In the genomic region with DNA sequence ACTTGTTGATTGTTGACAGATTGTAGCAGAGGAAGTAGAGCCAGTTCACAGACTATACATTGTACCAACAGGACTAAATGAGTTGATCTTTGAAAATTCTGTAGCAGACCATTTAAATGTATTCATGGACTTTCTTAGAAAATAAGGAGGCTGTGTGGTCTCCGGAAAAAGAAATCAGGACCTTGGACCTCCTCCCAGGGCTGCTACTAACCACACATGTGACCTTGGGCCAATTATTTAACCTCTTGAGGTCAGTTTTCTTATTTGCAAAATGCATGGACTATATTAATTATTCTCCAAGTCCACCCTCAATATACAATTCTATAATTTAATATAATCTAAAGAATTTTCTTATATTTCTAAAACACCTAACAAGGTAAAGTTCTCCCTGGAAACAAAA, we compare ENCODE assay signal across 31 cellular contexts.
DNase-seq lines count a peak whose midpoint lies in the region; ATAC-seq, FAIRE-seq and TF ChIP-seq lines count a peak whose summit lies in the region.
"Had no signal": no experiment of that assay in that cellular context is flagged by ENCODE, and none has a peak within 500 bp of the region (broad histone marks: within the 10 kb centered on the region; RNA-seq: fewer than 3 reads in every experiment).

No MANE protein-coding gene starts in this region.

- no peaks in the 10 kb centered on the region for H3K9me3 ChIP-seq in liver (ENCODE audit: control insufficient read depth in 4 of 4, low read length in 3 of 4)
- no peaks in the 10 kb centered on the region for H3K9me3 ChIP-seq in HepG2 (ENCODE audit: low read length)
- no peaks in the 10 kb centered on the region for H3K9me3 ChIP-seq in colonic mucosa
- H3K9me3 ChIP-seq: A549; BE2C; BLaER1; BLaER1 treated with 17β-estradiol and CSF1 and Interleukin-3, amounts not matched to agents 10 nM and 100 nM; Caco-2 had no signal

- no peak overlapping the region for H3K4me2 ChIP-seq in HepG2 (ENCODE audit: low read depth, low read length)
- H3K4me2 ChIP-seq: A549; BLaER1; BLaER1 treated with 17β-estradiol and CSF1 and Interleukin-3, amounts not matched to agents 10 nM and 100 nM had no signal

- H2AFZ ChIP-seq in HepG2 (ENCODE audit: low read length) = no peak overlapping the region

- TF ChIP-seq CTCF in liver (IDR thresholded peaks at IDR 0.05; ENCODE audit: low read depth, low read length, missing input control) (no peak), HepG2 (CRISPR knock-in tag; IDR thresholded peaks at IDR 0.05) (no peak), colonic mucosa (IDR thresholded peaks at IDR 0.05) (no peak)

- intact Hi-C loops in HepG2 (cut with micrococcal nuclease; ENCODE audit: unreplicated experiment) = no loop called here
- intact Hi-C loops in colonic mucosa (cut with DNase I) = no loop called here

- 47% methylated on average over 1 of the region's 1 CpG for WGBS in liver
- 7% methylated on average over 1 of the region's 1 CpG for WGBS in HepG2 (ENCODE audit: low lambda C conversion rate)

- DNase-seq in HepG2 (ENCODE audit: low spot score) = no peak
- no peak for DNase-seq in colonic mucosa
- DNase-seq: 8988T; ACHN; AML-193; BE2C; C1 segment of cervical spinal cord; Caco-2; Calu3; CD4-positive, alpha-beta memory T cell; CD4-positive, alpha-beta T cell; CD4-positive, CD25-positive, alpha-beta regulatory T cell; CD8-positive, alpha-beta memory T cell; CD8-positive, alpha-beta T cell; COR-L47; DMS 273 treated with DMSO at 0.1 percent for 48 hours; DMS153; DMS53; DMS79; DMS79 treated with DMSO at 0.1 percent for 48 hours; DND-41; EL had no signal

- TF ChIP-seq POLR2A in HepG2 (IDR thresholded peaks at IDR 0.05; ENCODE audit: insufficient read depth in 1 of 2, low read depth in 2 of 2, low read length in 2 of 2) = no peak

- in situ Hi-C loops in HepG2 (cut with HindIII; ENCODE audit: extremely low pct_ligation_motif_present, low pct_unique_long_range_greater_than_20kb) = no loop called here

- H4K20me1 ChIP-seq in HepG2 (ENCODE audit: insufficient read depth, low read length) = no peaks in the 10 kb centered on the region
- H4K20me1 ChIP-seq: BLaER1; BLaER1 treated with 17β-estradiol and CSF1 and Interleukin-3, amounts not matched to agents 10 nM and 100 nM had no signal

- CTCF ChIA-PET in HepG2 (lab: Yijun Ruan, JAX; ENCODE audit: low intra/inter-chr PET ratio, low total read pairs) = no interaction called here

- no peak for FAIRE-seq in HepG2 (lab: Jason Lieb, UNC)
- FAIRE-seq: A204.1, D721Med had no signal

- H3K9ac ChIP-seq in liver (ENCODE audit: low read depth in 1 of 2, low read length in 2 of 2) (no peak overlapping the region), HepG2 (ENCODE audit: insufficient read depth, low read depth, low read length) (no peak overlapping the region), colonic mucosa (ENCODE audit: low read depth in 2 of 2, low read length in 2 of 2) (no peak overlapping the region)
- H3K9ac ChIP-seq: BLaER1; BLaER1 treated with 17β-estradiol and CSF1 and Interleukin-3, amounts not matched to agents 10 nM and 100 nM had no signal

- H3K36me3 ChIP-seq in liver (ENCODE audit: control insufficient read depth in 4 of 4, insufficient read depth in 3 of 4, low read depth in 1 of 4, low read length in 3 of 4) (no peaks in the 10 kb centered on the region), HepG2 (replicated peaks in 1 of 2; ENCODE audit: control insufficient read depth in 1 of 2, insufficient read depth in 2 of 2, low read length in 2 of 2) (no peaks in the 10 kb centered on the region), colonic mucosa (no peaks in the 10 kb centered on the region)
- H3K36me3 ChIP-seq: BE2C; BLaER1; BLaER1 treated with 17β-estradiol and CSF1 and Interleukin-3, amounts not matched to agents 10 nM and 100 nM had no signal

- no TSS peak for BruUV-seq in HepG2 (replicated peaks; lab: Mats Ljungman, UMichigan)

- H3K4me1 ChIP-seq in liver (ENCODE audit: control insufficient read depth in 4 of 4, insufficient read depth in 4 of 4, low read length in 3 of 4) (no peaks in the 10 kb centered on the region), HepG2 (ENCODE audit: insufficient read depth, low read length) (no peaks in the 10 kb centered on the region), colonic mucosa (no peaks in the 10 kb centered on the region)
- H3K4me1 ChIP-seq: BE2C, BLaER1, Caco-2 had no signal

- POLR2A ChIA-PET in HepG2 (lab: Yijun Ruan, JAX) = no interaction called here

- no peak overlapping the region for H3K4me3 ChIP-seq in liver (ENCODE audit: low read depth in 1 of 3, low read length in 3 of 3)
- no peak overlapping the region for H3K4me3 ChIP-seq in HepG2 (replicated peaks in 1 of 3; ENCODE audit: insufficient read depth in 1 of 3, low read depth in 2 of 3, low read length in 3 of 3)
- H3K4me3 ChIP-seq in colonic mucosa = no peak overlapping the region
- H3K4me3 ChIP-seq: A549; BLaER1; BLaER1 treated with 17β-estradiol and CSF1 and Interleukin-3, amounts not matched to agents 10 nM and 100 nM had no signal

- no peaks in the 10 kb centered on the region for H3K79me2 ChIP-seq in HepG2 (ENCODE audit: insufficient read depth, low read length)

- TF ChIP-seq EP300 in HepG2 (IDR thresholded peaks at IDR 0.05; ENCODE audit: low read depth in 2 of 2, low read length in 2 of 2) (no peak), HepG2 (CRISPR knock-in tag; IDR thresholded peaks at IDR 0.05; ENCODE audit: borderline replicate concordance) (no peak), Ishikawa (IDR thresholded peaks at IDR 0.05; ENCODE audit: borderline replicate concordance) (no peak)

- H3K27me3 ChIP-seq in liver (ENCODE audit: control insufficient read depth in 4 of 4, insufficient read depth in 4 of 4, low read length in 3 of 4) = peaks cover 0 to 2% (median 0%) of the 10 kb centered on the region in 4 donors
- H3K27me3 ChIP-seq in HepG2 (ENCODE audit: control insufficient read depth in 1 of 2, insufficient read depth in 2 of 2, low read length in 2 of 2) = no peaks in the 10 kb centered on the region
- no peaks in the 10 kb centered on the region for H3K27me3 ChIP-seq in colonic mucosa
- H3K27me3 ChIP-seq: BE2C; BLaER1; BLaER1 treated with 17β-estradiol and CSF1 and Interleukin-3, amounts not matched to agents 10 nM and 100 nM had no signal

- no peak overlapping the region for H3K27ac ChIP-seq in liver (ENCODE audit: low read depth in 1 of 2, low read length in 2 of 2)
- H3K27ac ChIP-seq in HepG2 (ENCODE audit: extremely low read length, insufficient read depth, low read length) = no peak overlapping the region
- H3K27ac ChIP-seq in colonic mucosa = no peak overlapping the region
- H3K27ac ChIP-seq: 22Rv1; A549; BLaER1; BLaER1 treated with 17β-estradiol and CSF1 and Interleukin-3, amounts not matched to agents 10 nM and 100 nM; C4-2B had no signal

- no peak for ATAC-seq in HepG2
- ATAC-seq: A549; CD8-positive, alpha-beta T cell had no signal

- TF ChIP-seq RAD21 in liver (IDR thresholded peaks at IDR 0.05) (no peak), HepG2 (CRISPR knock-in tag; IDR thresholded peaks at IDR 0.05) (no peak), Ishikawa (IDR thresholded peaks at IDR 0.05; ENCODE audit: low read depth) (no peak)

TF ChIP-seq in liver, 16 proteins besides CTCF, POLR2A, EP300 and RAD21 (continues in another document):
- no peak for TF ChIP-seq JUND (IDR thresholded peaks at IDR 0.05)

TF ChIP-seq in HepG2, 621 proteins besides CTCF, POLR2A, EP300 and RAD21 (continues in another document):
- TF ChIP-seq ZEB1 (IDR thresholded peaks at IDR 0.05; ENCODE audit: insufficient replicate concordance, low read depth) (no peak), GABPA (IDR thresholded peaks at IDR 0.05; ENCODE audit: low read depth, low read length) (no peak), GABPA (CRISPR knock-in tag; IDR thresholded peaks at IDR 0.05; ENCODE audit: low read depth) (no peak)

TF ChIP-seq in Ishikawa, 13 proteins besides CTCF, POLR2A, EP300 and RAD21:
- TF ChIP-seq ZBTB7A (IDR thresholded peaks at IDR 0.05; ENCODE audit: low read depth) = no peak
- TF ChIP-seq, protein P1, sequence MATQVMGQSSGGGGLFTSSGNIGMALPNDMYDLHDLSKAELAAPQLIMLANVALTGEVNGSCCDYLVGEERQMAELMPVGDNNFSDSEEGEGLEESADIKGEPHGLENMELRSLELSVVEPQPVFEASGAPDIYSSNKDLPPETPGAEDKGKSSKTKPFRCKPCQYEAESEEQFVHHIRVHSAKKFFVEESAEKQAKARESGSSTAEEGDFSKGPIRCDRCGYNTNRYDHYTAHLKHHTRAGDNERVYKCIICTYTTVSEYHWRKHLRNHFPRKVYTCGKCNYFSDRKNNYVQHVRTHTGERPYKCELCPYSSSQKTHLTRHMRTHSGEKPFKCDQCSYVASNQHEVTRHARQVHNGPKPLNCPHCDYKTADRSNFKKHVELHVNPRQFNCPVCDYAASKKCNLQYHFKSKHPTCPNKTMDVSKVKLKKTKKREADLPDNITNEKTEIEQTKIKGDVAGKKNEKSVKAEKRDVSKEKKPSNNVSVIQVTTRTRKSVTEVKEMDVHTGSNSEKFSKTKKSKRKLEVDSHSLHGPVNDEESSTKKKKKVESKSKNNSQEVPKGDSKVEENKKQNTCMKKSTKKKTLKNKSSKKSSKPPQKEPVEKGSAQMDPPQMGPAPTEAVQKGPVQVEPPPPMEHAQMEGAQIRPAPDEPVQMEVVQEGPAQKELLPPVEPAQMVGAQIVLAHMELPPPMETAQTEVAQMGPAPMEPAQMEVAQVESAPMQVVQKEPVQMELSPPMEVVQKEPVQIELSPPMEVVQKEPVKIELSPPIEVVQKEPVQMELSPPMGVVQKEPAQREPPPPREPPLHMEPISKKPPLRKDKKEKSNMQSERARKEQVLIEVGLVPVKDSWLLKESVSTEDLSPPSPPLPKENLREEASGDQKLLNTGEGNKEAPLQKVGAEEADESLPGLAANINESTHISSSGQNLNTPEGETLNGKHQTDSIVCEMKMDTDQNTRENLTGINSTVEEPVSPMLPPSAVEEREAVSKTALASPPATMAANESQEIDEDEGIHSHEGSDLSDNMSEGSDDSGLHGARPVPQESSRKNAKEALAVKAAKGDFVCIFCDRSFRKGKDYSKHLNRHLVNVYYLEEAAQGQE (IDR thresholded peaks at IDR 0.05; ENCODE audit: low read depth) = peak; percentile 40
